ENCODE assay signal across 1 cellular context in the genomic region with DNA sequence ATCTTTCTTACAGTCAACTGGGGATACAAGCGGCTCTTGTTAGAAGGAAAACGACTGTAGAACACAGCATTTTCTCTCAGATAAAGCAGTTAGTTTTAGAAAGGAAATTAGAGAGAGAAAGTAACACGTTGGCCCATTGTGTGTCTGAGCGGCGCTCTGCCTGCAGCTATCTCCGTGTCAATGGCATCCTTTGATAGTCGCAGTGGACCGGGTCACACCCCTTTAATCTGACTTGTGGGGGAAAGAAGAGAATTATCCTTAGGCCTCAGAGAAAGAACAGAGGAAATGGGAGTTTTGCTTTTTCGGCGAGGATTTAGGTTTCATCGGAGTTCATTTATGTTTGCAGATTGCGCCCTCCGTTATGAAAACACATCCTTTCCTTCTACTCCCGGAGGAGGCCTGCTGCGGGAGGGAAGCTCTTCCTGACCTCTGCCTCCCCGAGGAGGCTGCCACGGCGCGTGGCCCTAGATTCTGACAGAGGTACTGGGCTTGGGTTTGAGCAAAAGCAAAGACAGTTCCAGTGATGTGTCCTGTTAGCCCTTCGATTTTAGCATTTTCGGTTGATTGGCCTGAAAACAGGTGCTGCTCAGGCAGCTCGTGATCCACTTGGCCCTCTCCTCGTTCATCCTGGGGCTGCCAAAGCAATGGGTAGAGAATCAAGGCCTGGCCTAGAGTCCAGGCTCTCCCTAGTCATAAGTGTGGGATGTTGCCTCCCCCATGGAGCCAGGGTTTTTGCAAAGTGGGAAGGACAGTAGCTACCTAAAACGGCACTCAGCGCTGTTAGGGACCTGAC.
TF ChIP-seq lines count a peak whose summit lies in the region.

No MANE protein-coding gene starts in this region.

TF ChIP-seq in SK-N-SH, 30 proteins besides CTCF, POLR2A, EP300 and RAD21 (continued from another document):
- TF ChIP-seq, protein P1, sequence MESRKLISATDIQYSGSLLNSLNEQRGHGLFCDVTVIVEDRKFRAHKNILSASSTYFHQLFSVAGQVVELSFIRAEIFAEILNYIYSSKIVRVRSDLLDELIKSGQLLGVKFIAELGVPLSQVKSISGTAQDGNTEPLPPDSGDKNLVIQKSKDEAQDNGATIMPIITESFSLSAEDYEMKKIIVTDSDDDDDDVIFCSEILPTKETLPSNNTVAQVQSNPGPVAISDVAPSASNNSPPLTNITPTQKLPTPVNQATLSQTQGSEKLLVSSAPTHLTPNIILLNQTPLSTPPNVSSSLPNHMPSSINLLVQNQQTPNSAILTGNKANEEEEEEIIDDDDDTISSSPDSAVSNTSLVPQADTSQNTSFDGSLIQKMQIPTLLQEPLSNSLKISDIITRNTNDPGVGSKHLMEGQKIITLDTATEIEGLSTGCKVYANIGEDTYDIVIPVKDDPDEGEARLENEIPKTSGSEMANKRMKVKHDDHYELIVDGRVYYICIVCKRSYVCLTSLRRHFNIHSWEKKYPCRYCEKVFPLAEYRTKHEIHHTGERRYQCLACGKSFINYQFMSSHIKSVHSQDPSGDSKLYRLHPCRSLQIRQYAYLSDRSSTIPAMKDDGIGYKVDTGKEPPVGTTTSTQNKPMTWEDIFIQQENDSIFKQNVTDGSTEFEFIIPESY (IDR thresholded peaks at IDR 0.05; ENCODE audit: borderline replicate concordance, low read depth): no peak
- TF ChIP-seq ELF1 (IDR thresholded peaks at IDR 0.05) (no peak), GABPA (IDR thresholded peaks at IDR 0.05; ENCODE audit: low read depth) (no peak), YY1 (IDR thresholded peaks at IDR 0.05; ENCODE audit: low read depth) (no peak), POLR2AphosphoS5 (IDR thresholded peaks at IDR 0.05; ENCODE audit: low read depth, low read length) (no peak), NFIC (IDR thresholded peaks at IDR 0.05; ENCODE audit: borderline replicate concordance) (no peak), MEF2A (IDR thresholded peaks at IDR 0.05; ENCODE audit: borderline replicate concordance, low read depth) (no peak), MXI1 (IDR thresholded peaks at IDR 0.05; ENCODE audit: low read depth, low read length) (no peak), TCF12 (IDR thresholded peaks at IDR 0.05) (no peak)
- TF ChIP-seq, protein P2, sequence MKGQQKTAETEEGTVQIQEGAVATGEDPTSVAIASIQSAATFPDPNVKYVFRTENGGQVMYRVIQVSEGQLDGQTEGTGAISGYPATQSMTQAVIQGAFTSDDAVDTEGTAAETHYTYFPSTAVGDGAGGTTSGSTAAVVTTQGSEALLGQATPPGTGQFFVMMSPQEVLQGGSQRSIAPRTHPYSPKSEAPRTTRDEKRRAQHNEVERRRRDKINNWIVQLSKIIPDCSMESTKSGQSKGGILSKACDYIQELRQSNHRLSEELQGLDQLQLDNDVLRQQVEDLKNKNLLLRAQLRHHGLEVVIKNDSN (IDR thresholded peaks at IDR 0.05; ENCODE audit: borderline replicate concordance, low read depth): no peak
